Comparison of ENCODE assay signal across 32 cellular contexts in the genomic region with DNA sequence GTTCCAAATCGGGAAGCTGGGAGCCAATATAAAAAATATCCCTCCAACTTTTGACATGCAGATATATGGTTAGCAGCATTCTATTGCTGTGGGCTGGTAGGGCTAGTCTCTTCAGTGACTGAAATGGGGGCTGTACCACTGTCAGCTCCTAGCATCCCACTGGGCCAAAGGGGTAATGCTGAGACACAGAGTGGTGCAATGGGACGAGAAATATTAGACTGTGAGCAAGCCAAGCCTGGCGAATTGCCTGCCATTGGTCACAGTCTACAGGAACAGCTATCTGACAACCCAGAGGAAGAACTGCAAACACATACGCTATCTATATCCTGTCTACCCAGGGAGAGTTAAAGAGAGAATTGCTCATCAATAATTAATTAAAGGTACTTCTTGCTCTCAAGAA. TPM values are rescaled to one million over a fixed set of nuclear protein-coding genes. Genes with fewer than 3 reads are reported as not detected.
"Had no signal": no experiment of that assay in that cellular context is flagged by ENCODE, and none has a peak within 500 bp of the region (broad histone marks: within the 10 kb centered on the region; RNA-seq: fewer than 3 reads in every experiment).

No MANE protein-coding gene starts in this region.

- H3K27ac Mint-ChIP-seq: activated CD4-positive, alpha-beta memory T cell treated with anti-CD3 and anti-CD28 coated beads, Interleukin-2, amount 10 ng/mL, durations not matched to agents 7 days and 5 days; activated CD4-positive, alpha-beta T cell treated with anti-CD3 and anti-CD28 coated beads, Interleukin-2, amount 10 ng/mL, durations not matched to agents 7 days and 5 days; activated naive CD8-positive, alpha-beta T cell; activated T-cell treated with anti-CD3 and anti-CD28 coated beads, Interleukin-2, amount 50 U/mL, for 24 hours; activated T-cell treated with anti-CD3 and anti-CD28 coated beads, Interleukin-2, amount 50 U/mL, for 72 hours; dendritic cell treated with granulocyte-macrophage colony-stimulating factor and Interleukin-4, amounts not matched to agents 40 ng/mL and 50 ng/mL, for 4 days; endodermal cell; WTC11 had no signal

- H3K27me3 ChIP-seq: ascending aorta had no signal

- H3K36me3 Mint-ChIP-seq: activated naive CD8-positive, alpha-beta T cell; WTC11 had no signal

- H3K4me3 ChIP-seq: ascending aorta, coronary artery, gastrocnemius medialis, heart right ventricle had no signal

- H3K9me3 Mint-ChIP-seq: activated CD4-positive, alpha-beta memory T cell treated with anti-CD3 and anti-CD28 coated beads, Interleukin-2, amount 10 ng/mL, durations not matched to agents 7 days and 5 days; activated CD4-positive, alpha-beta T cell treated with anti-CD3 and anti-CD28 coated beads, Interleukin-2, amount 10 ng/mL, durations not matched to agents 7 days and 5 days; activated T-cell treated with anti-CD3 and anti-CD28 coated beads, Interleukin-2, amount 50 U/mL, for 24 hours; activated T-cell treated with anti-CD3 and anti-CD28 coated beads, Interleukin-2, amount 50 U/mL, for 72 hours; central memory CD8-positive, alpha-beta T cell; dendritic cell treated with granulocyte-macrophage colony-stimulating factor and Interleukin-4, amounts not matched to agents 40 ng/mL and 50 ng/mL, for 4 days; endodermal cell; WTC11 had no signal

- H3K36me3 ChIP-seq: ascending aorta, brain microvascular endothelial cell, gastrocnemius medialis, heart right ventricle had no signal

- H3K27ac ChIP-seq: ascending aorta, brain microvascular endothelial cell, coronary artery, dorsolateral prefrontal cortex, foreskin keratinocyte, gastrocnemius medialis, heart right ventricle, VCaP had no signal

- H3K4me3 Mint-ChIP-seq: activated CD4-positive, alpha-beta memory T cell treated with anti-CD3 and anti-CD28 coated beads, Interleukin-2, amount 10 ng/mL, durations not matched to agents 7 days and 5 days; activated CD4-positive, alpha-beta T cell treated with anti-CD3 and anti-CD28 coated beads, Interleukin-2, amount 10 ng/mL, durations not matched to agents 7 days and 5 days; activated naive CD8-positive, alpha-beta T cell; activated T-cell treated with anti-CD3 and anti-CD28 coated beads, Interleukin-2, amount 50 U/mL, for 24 hours; activated T-cell treated with anti-CD3 and anti-CD28 coated beads, Interleukin-2, amount 50 U/mL, for 72 hours; central memory CD8-positive, alpha-beta T cell; dendritic cell treated with granulocyte-macrophage colony-stimulating factor and Interleukin-4, amounts not matched to agents 40 ng/mL and 50 ng/mL, for 4 days; endodermal cell; WTC11 had no signal

- DNase-seq: activated CD4-positive, alpha-beta memory T cell treated with anti-CD3 and anti-CD28 coated beads, Interleukin-2, amount 10 ng/mL, durations not matched to agents 7 days and 5 days; activated CD4-positive, alpha-beta T cell treated with anti-CD3 and anti-CD28 coated beads for 1 hour; activated CD4-positive, alpha-beta T cell treated with anti-CD3 and anti-CD28 coated beads for 4 hours; activated CD4-positive, alpha-beta T cell treated with anti-CD3 and anti-CD28 coated beads, Interleukin-2, amount 10 ng/mL, durations not matched to agents 7 days and 5 days; activated CD4-positive, alpha-beta T cell treated with anti-CD3 and anti-CD28 coated beads, Interleukin-2, amount 50 U/mL, for 4 hours; activated CD8-positive, alpha-beta memory T cell treated with anti-CD3 and anti-CD28 coated beads, Interleukin-2, amount 50 U/mL, for 48 hours; activated gamma-delta T cell; activated naive CD4-positive, alpha-beta T cell; activated naive CD4-positive, alpha-beta T cell treated with anti-CD3 and anti-CD28 coated beads, Interleukin-2, amount 50 U/mL, for 16 hours; activated T-cell treated with anti-CD3 and anti-CD28 coated beads for 4 hours; activated T-cell treated with anti-CD3 and anti-CD28 coated beads, Interleukin-2, amount 50 U/mL, for 24 hours; activated T-cell treated with anti-CD3 and anti-CD28 coated beads, Interleukin-2, amount 50 U/mL, for 72 hours; amygdala; brain microvascular endothelial cell; dorsolateral prefrontal cortex; effector memory CD4-positive, alpha-beta T cell; endodermal cell; foreskin keratinocyte; gastrocnemius medialis; heart right ventricle; T-helper 2 cell had no signal

- H3K9me3 ChIP-seq: ascending aorta, gastrocnemius medialis, heart right ventricle had no signal

- H3K4me1 ChIP-seq: foreskin keratinocyte had no signal

RNA-seq across cellular contexts. Expression of a gene that starts 3.5 kb away (rescaled TPM):
- total RNA-seq: activated CD4-positive, alpha-beta T cell treated with anti-CD3 and anti-CD28 coated beads, Interleukin-2, amount 10 ng/mL, durations not matched to agents 7 days and 5 days; ascending aorta; bronchial epithelial cell; epithelial cell of proximal tubule; esophagus mucosa; foreskin keratinocyte; T-helper 1 cell treated with Interleukin-12 subunit alpha and Interleukin-12 subunit beta and Interleukin-4 antibody, amounts not matched to agents 30 ng/mL and 1 ng/mL, for 36 hours had no signal
